In genomic region chrX:154399527-154400368, GRCh38 we compare ENCODE assay signal across 8 cellular contexts. TPM values are rescaled to one million over a fixed set of nuclear protein-coding genes. Genes with fewer than 3 reads are reported as not detected.
A peak's percentile ranks its signal among the peaks of the same experiment; 100 is the strongest.
DNase-seq lines count a peak whose midpoint lies in the region; ATAC-seq and TF ChIP-seq lines count a peak whose summit lies in the region.

No MANE protein-coding gene starts in this region.

- H3K4me3 ChIP-seq in HEK293 (ENCODE audit: low read depth, low read length), result peak overlapping the region; percentile 66
- H3K4me3 ChIP-seq in gastroesophageal sphincter, result peak overlapping the region; percentile 73 to 97
- peak overlapping the region; percentile 49 to 72 (median 57) for H3K4me3 ChIP-seq in spleen

- TF ChIP-seq CTCF in HEK293 (tag by site-specific recombination; IDR thresholded peaks at IDR 0.05), result no peak
- TF ChIP-seq CTCF in gastroesophageal sphincter (IDR thresholded peaks at IDR 0.05), result no peak
- TF ChIP-seq CTCF in spleen (IDR thresholded peaks at IDR 0.05 in 8 of 11, conservative IDR thresholded peaks at IDR 0.05 in 3 of 11), result no peak

- H3K4me3 Mint-ChIP-seq in activated CD4-positive, alpha-beta T cell treated with anti-CD3 and anti-CD28 coated beads, Interleukin-2, amount 10 ng/mL, durations not matched to agents 7 days and 5 days, result peak overlapping the region; percentile 96

- no peak for ATAC-seq in gastroesophageal sphincter
- ATAC-seq in GM19035 (IDR thresholded peaks at IDR 0.05; ENCODE audit: unreplicated experiment), result no peak

- H3K27me3 Mint-ChIP-seq in activated CD4-positive, alpha-beta T cell treated with anti-CD3 and anti-CD28 coated beads, Interleukin-2, amount 10 ng/mL, durations not matched to agents 7 days and 5 days, result no peaks in the 10 kb centered on the region

- CTCF ChIA-PET in HEK293 (lab: Yijun Ruan, JAX), result interaction anchor here (1.0 to 1.9 kb wide), 7 partner anchors 8 to 135 kb away, joined by 3 to 8 read pairs (median 5); partner anchors contain the start of gene DNASE1L1
- CTCF ChIA-PET in activated CD4-positive, alpha-beta T cell treated with anti-CD3 and anti-CD28 coated beads, Interleukin-2, amount 10 ng/mL, durations not matched to agents 7 days and 5 days (lab: Charles Lee), result interaction anchor here (1.3 to 2.1 kb wide), 4 partner anchors 10 to 72 kb away, joined by 3 to 12 read pairs (median 3); no protein-coding TSS in a partner anchor

- peaks cover 26% of the 10 kb centered on the region for H3K36me3 Mint-ChIP-seq in activated CD4-positive, alpha-beta T cell treated with anti-CD3 and anti-CD28 coated beads, Interleukin-2, amount 10 ng/mL, durations not matched to agents 7 days and 5 days (ENCODE audit: low read depth)

- 0 to 48% methylated on average over 3 to 6 of the region's 14 CpGs for WGBS in gastroesophageal sphincter (ENCODE audit: low coverage in 1 of 2), 2 donors
- WGBS in spleen, 5 donors, result 16 to 59% (median 45%) methylated on average over 8 to 14 of the region's 14 CpGs

- no peaks in the 10 kb centered on the region for H3K9me3 Mint-ChIP-seq in activated CD4-positive, alpha-beta T cell treated with anti-CD3 and anti-CD28 coated beads, Interleukin-2, amount 10 ng/mL, durations not matched to agents 7 days and 5 days

- H3K4me1 Mint-ChIP-seq in activated CD4-positive, alpha-beta T cell treated with anti-CD3 and anti-CD28 coated beads, Interleukin-2, amount 10 ng/mL, durations not matched to agents 7 days and 5 days, result peaks cover 13% of the 10 kb centered on the region

- intact Hi-C loops in spleen (cut with DNase I; ENCODE audit: low total_unique reads), result no loop called here

- no peak for TF ChIP-seq POLR2A in gastroesophageal sphincter (IDR thresholded peaks at IDR 0.05)
- no peak for TF ChIP-seq POLR2A in spleen (IDR thresholded peaks at IDR 0.05)

- peak overlapping the region; percentile 100 for H3K27ac Mint-ChIP-seq in activated CD4-positive, alpha-beta T cell treated with anti-CD3 and anti-CD28 coated beads, Interleukin-2, amount 10 ng/mL, durations not matched to agents 7 days and 5 days

- H3K27ac ChIP-seq in HEK293 (ENCODE audit: extremely low read depth, low read depth, low read length) (peak overlapping the region; percentile 84), gastroesophageal sphincter (peak overlapping the region; percentile 92 to 100 (median 96)), spleen (peak overlapping the region in 7 of 8 donors; percentile 94 to 99 (median 98))

- no peak for TF ChIP-seq EP300 in gastroesophageal sphincter (IDR thresholded peaks at IDR 0.05)

- H3K9me3 ChIP-seq in HEK293 (ENCODE audit: control insufficient read depth, insufficient read depth, low read depth, low read length) (no peaks in the 10 kb centered on the region), gastroesophageal sphincter (no peaks in the 10 kb centered on the region), spleen (no peaks in the 10 kb centered on the region)

- POLR2A ChIA-PET in HEK293 (lab: Yijun Ruan, JAX), result interaction anchor here (0.9 to 6.5 kb wide), 6 partner anchors 11 to 127 kb away, joined by 3 to 57 read pairs (median 15); partner anchors contain the start of genes DNASE1L1, EMD, FLNA and TAFAZZIN
- POLR2A ChIA-PET in activated CD4-positive, alpha-beta T cell treated with anti-CD3 and anti-CD28 coated beads, Interleukin-2, amount 10 ng/mL, durations not matched to agents 7 days and 5 days (lab: Charles Lee), result interaction anchor here (0.6 to 1.2 kb wide), 2 partner anchors 11 to 21 kb away, joined by 3 to 4 read pairs; partner anchors contain the start of gene TAFAZZIN

- H3K36me3 ChIP-seq in HEK293 (ENCODE audit: control insufficient read depth in 2 of 2, insufficient read depth in 1 of 2, low read length in 2 of 2) (peaks cover 0 to 44% of the 10 kb centered on the region in 2 experiments; a peak in 1 of 3 replicates), gastroesophageal sphincter (peaks cover 0 to 36% of the 10 kb centered on the region in 2 donors), spleen (peaks cover 0 to 57% (median 19%) of the 10 kb centered on the region in 6 donors)

- H3K27me3 ChIP-seq in gastroesophageal sphincter (no peaks in the 10 kb centered on the region), spleen (replicated peaks in 1 of 7) (no peaks in the 10 kb centered on the region)

- H3K4me1 ChIP-seq in HEK293 (ENCODE audit: control insufficient read depth, insufficient read depth, low read length), result no peaks in the 10 kb centered on the region
- H3K4me1 ChIP-seq in gastroesophageal sphincter, result peaks cover 0 to 40% (median 4%) of the 10 kb centered on the region in 3 donors
- H3K4me1 ChIP-seq in spleen, result peaks cover 0 to 47% (median 22%) of the 10 kb centered on the region in 6 donors

- peak; percentile 40 for DNase-seq in activated CD4-positive, alpha-beta T cell treated with anti-CD3 and anti-CD28 coated beads, Interleukin-2, amount 10 ng/mL, durations not matched to agents 7 days and 5 days
- DNase-seq in spleen (no peak), NCI-H510A (lab: John Stamatoyannopoulos, UW) (no peak), midbrain (lab: John Stamatoyannopoulos, UW) (no peak), GF-D8 (lab: John Stamatoyannopoulos, UW) (no peak)

TF ChIP-seq in HEK293, 187 proteins besides CTCF, POLR2A, EP300 and RAD21:
- TF ChIP-seq ZFHX2 (tag by site-specific recombination; conservative IDR thresholded peaks at IDR 0.05), result peak; percentile 42; the same call in 1 of the 2 replicates
- TF ChIP-seq ZNF423 (tag by site-specific recombination; IDR thresholded peaks at IDR 0.05), result no peak
- TF ChIP-seq ZNF274 (IDR thresholded peaks at IDR 0.05; ENCODE audit: low read length), result no peak
- TF ChIP-seq ZNF274 (tag by site-specific recombination; IDR thresholded peaks at IDR 0.05; ENCODE audit: borderline replicate concordance), result no peak
- TF ChIP-seq EGR2 (tag by site-specific recombination; IDR thresholded peaks at IDR 0.05; ENCODE audit: low read depth), result 0 out of 2 replicates have a peak, but pooled peaks have one; percentile 24
- TF ChIP-seq ZNF202 (tag by site-specific recombination; IDR thresholded peaks at IDR 0.05; ENCODE audit: borderline replicate concordance), result no peak
- 0 out of 2 replicates have a peak, but pooled peaks have one; percentile 14 for TF ChIP-seq FEZF1 (tag by site-specific recombination; IDR thresholded peaks at IDR 0.05)

RNA-seq across cellular contexts. Expression of gene RPL10, which starts 1.6 kb away (rescaled TPM):
- total RNA-seq in activated CD4-positive, alpha-beta T cell treated with anti-CD3 and anti-CD28 coated beads, Interleukin-2, amount 10 ng/mL, durations not matched to agents 7 days and 5 days, result 1,000 to 10,000 TPM; 1,884 to 2,727 TPM
- total RNA-seq in gastroesophageal sphincter, result 1,000 to 10,000 TPM; 3,970 to 7,427 (median 5,392) TPM
- total RNA-seq in spleen, result 1,000 to 10,000 TPM; 2,711 to 4,089 (median 3,238) TPM
- polyA plus RNA-seq in spleen, result 1,000 to 10,000 TPM; 6,919 to 9,324 (median 8,870) TPM

RNA-seq across cellular contexts. Expression of gene DNASE1L1, which starts 9.3 kb away (rescaled TPM):
- total RNA-seq in activated CD4-positive, alpha-beta T cell treated with anti-CD3 and anti-CD28 coated beads, Interleukin-2, amount 10 ng/mL, durations not matched to agents 7 days and 5 days, result 10 to 100 TPM; 21.8 to 24.3 TPM
- total RNA-seq in gastroesophageal sphincter (10 to 100 TPM; 11.1 to 29.3 (median 22.3) TPM), spleen (10 to 100 TPM; 25.9 to 54.5 (median 43.5) TPM)
- 10 to 100 TPM; 18.1 to 26.5 (median 22.5) TPM for polyA plus RNA-seq in spleen

RNA-seq across cellular contexts. Expression of gene TAFAZZIN, which starts 11.6 kb away (rescaled TPM):
- 100 to 1,000 TPM in 1 of 2 experiments, 10 to 100 TPM in 1; 86.6 to 104 TPM for total RNA-seq in activated CD4-positive, alpha-beta T cell treated with anti-CD3 and anti-CD28 coated beads, Interleukin-2, amount 10 ng/mL, durations not matched to agents 7 days and 5 days
- total RNA-seq in gastroesophageal sphincter, result 10 to 100 TPM; 11.7 to 54.5 (median 24.4) TPM
- total RNA-seq in spleen, result 100 to 1,000 TPM in 1 of 7 donors, 10 to 100 TPM in 6; 70.1 to 107 (median 76.3) TPM
- polyA plus RNA-seq in spleen, result 100 to 1,000 TPM in 2 of 3 donors, 10 to 100 TPM in 1; 65.7 to 135 (median 115) TPM

RNA-seq across cellular contexts. Expression of gene EMD, which starts 20.7 kb away (rescaled TPM):
- total RNA-seq in activated CD4-positive, alpha-beta T cell treated with anti-CD3 and anti-CD28 coated beads, Interleukin-2, amount 10 ng/mL, durations not matched to agents 7 days and 5 days, result 10 to 100 TPM; 52.1 to 59.9 TPM
- total RNA-seq in gastroesophageal sphincter, result 10 to 100 TPM; 41.0 to 58.6 (median 50.6) TPM
- total RNA-seq in spleen, result 10 to 100 TPM; 29.8 to 56.3 (median 49.9) TPM
- polyA plus RNA-seq in spleen, result 10 to 100 TPM; 77.8 to 83.1 (median 78.9) TPM

RNA-seq across cellular contexts. Expression of gene FLNA, which starts 25.3 kb away (rescaled TPM):
- total RNA-seq in activated CD4-positive, alpha-beta T cell treated with anti-CD3 and anti-CD28 coated beads, Interleukin-2, amount 10 ng/mL, durations not matched to agents 7 days and 5 days, result 1,000 to 10,000 TPM; 1,440 to 1,524 TPM
- over 10,000 TPM in 1 of 4 donors, 1,000 to 10,000 TPM in 3; 7,815 to 15,318 (median 8,757) TPM for total RNA-seq in gastroesophageal sphincter
- total RNA-seq in spleen, result 1,000 to 10,000 TPM in 1 of 7 donors, 100 to 1,000 TPM in 6; 401 to 1,447 (median 668) TPM
- 100 to 1,000 TPM; 259 to 548 (median 322) TPM for polyA plus RNA-seq in spleen
